10 cellular contexts compared by ENCODE assay signal in the genomic region with DNA sequence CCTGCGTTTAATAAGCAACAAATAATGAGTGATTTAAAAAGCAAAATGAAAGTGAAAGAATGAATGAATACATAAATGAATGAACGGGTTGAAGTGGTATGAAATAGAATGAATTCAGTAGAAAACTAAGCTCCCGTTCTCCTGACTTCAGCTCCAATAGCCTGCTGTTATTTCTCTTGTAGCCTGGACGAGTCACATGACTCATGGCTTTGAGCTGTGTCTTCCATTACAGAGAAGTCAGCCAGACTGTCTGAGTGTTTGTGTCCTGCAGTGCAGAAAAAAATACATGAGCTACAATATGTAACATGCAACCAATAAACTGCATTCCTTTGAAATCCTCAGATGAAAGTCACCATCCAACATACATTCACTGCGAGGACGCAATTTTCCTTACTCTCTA. TPM values are rescaled to one million over a fixed set of nuclear protein-coding genes. Genes with fewer than 3 reads are reported as not detected.
DNase-seq lines count a peak whose midpoint lies in the region; ATAC-seq and TF ChIP-seq lines count a peak whose summit lies in the region.
"Had no signal": no experiment of that assay in that cellular context is flagged by ENCODE, and none has a peak within 500 bp of the region (broad histone marks: within the 10 kb centered on the region; RNA-seq: fewer than 3 reads in every experiment).

No MANE protein-coding gene starts in this region.

- 0 out of 2 replicates have a peak overlapping the region, but pooled peaks have one; percentile 17 for H3K4me2 ChIP-seq in KMS-11

- H3K4me3 ChIP-seq in KMS-11 (IDR thresholded peaks at IDR 0.05; ENCODE audit: insufficient read depth, low read depth, low read length) (no peak overlapping the region), mesodermal cell (ENCODE audit: extremely low read depth, insufficient read depth, low read length, poor library complexity, severe bottlenecking) (no peak overlapping the region)

- H3K27me3 Mint-ChIP-seq in activated T-cell treated with anti-CD3 and anti-CD28 coated beads, Interleukin-2, amount 50 U/mL, for 4 hours (ENCODE audit: low read depth), result no peaks in the 10 kb centered on the region
- H3K27me3 Mint-ChIP-seq in activated naive CD8-positive, alpha-beta T cell treated with anti-CD3 and anti-CD28 coated beads for 36 hours, result peaks cover 5% of the 10 kb centered on the region

- no peaks in the 10 kb centered on the region for H3K36me3 Mint-ChIP-seq in activated T-cell treated with anti-CD3 and anti-CD28 coated beads, Interleukin-2, amount 50 U/mL, for 4 hours (ENCODE audit: insufficient read depth)
- H3K36me3 Mint-ChIP-seq in activated naive CD8-positive, alpha-beta T cell treated with anti-CD3 and anti-CD28 coated beads for 36 hours, result no peaks in the 10 kb centered on the region
- H3K36me3 Mint-ChIP-seq: stimulated activated naive B cell treated with anti-CD40 and anti-IgM and Interleukin-4, amounts not matched to agents 10 μg/mL and 1 μg/mL and 100 μg/mL, for 72 hours had no signal

- peak overlapping the region; percentile 34; the same call in 1 of the 2 replicates for H2AFZ ChIP-seq in KMS-11 (ENCODE audit: low read depth)

- in situ Hi-C loops in ACHN (cut with HindIII; ENCODE audit: low pct_ligation_motif_present, low pct_unique_long_range_greater_than_20kb, low sequenced_read_pairs), result no loop called here

- DNase-seq in ACHN, result peak; percentile 61
- DNase-seq in cerebellum (ENCODE audit: low spot score), result peak; percentile 38
- no peak for DNase-seq in activated T-cell treated with anti-CD3 and anti-CD28 coated beads, Interleukin-2, amount 50 U/mL, for 4 hours
- no peak for DNase-seq in activated naive CD8-positive, alpha-beta T cell treated with anti-CD3 and anti-CD28 coated beads for 36 hours
- DNase-seq: occipital lobe; stimulated activated naive B cell treated with anti-CD40 and anti-IgM and Interleukin-4, amounts not matched to agents 10 μg/mL and 1 μg/mL and 100 μg/mL, for 72 hours had no signal

- no peak overlapping the region for H3K4me3 Mint-ChIP-seq in activated T-cell treated with anti-CD3 and anti-CD28 coated beads, Interleukin-2, amount 50 U/mL, for 4 hours
- no peak overlapping the region for H3K4me3 Mint-ChIP-seq in activated naive CD8-positive, alpha-beta T cell treated with anti-CD3 and anti-CD28 coated beads for 36 hours
- H3K4me3 Mint-ChIP-seq: stimulated activated naive B cell treated with anti-CD40 and anti-IgM and Interleukin-4, amounts not matched to agents 10 μg/mL and 1 μg/mL and 100 μg/mL, for 72 hours had no signal

- no peaks in the 10 kb centered on the region for H3K27me3 ChIP-seq in KMS-11 (ENCODE audit: insufficient read depth, low read depth)

- H3K27ac Mint-ChIP-seq in activated naive CD8-positive, alpha-beta T cell treated with anti-CD3 and anti-CD28 coated beads for 36 hours, result no peak overlapping the region
- H3K27ac Mint-ChIP-seq: stimulated activated naive B cell treated with anti-CD40 and anti-IgM and Interleukin-4, amounts not matched to agents 10 μg/mL and 1 μg/mL and 100 μg/mL, for 72 hours had no signal

- no peaks in the 10 kb centered on the region for H4K20me1 ChIP-seq in KMS-11 (ENCODE audit: insufficient read depth)

- no peak for TF ChIP-seq CTCF in KMS-11 (conservative IDR thresholded peaks at IDR 0.05; ENCODE audit: low read depth, low read length)

- H3K4me1 Mint-ChIP-seq in activated T-cell treated with anti-CD3 and anti-CD28 coated beads, Interleukin-2, amount 50 U/mL, for 4 hours (ENCODE audit: low read depth), result no peaks in the 10 kb centered on the region
- H3K4me1 Mint-ChIP-seq in activated naive CD8-positive, alpha-beta T cell treated with anti-CD3 and anti-CD28 coated beads for 36 hours, result no peaks in the 10 kb centered on the region
- H3K4me1 Mint-ChIP-seq: stimulated activated naive B cell treated with anti-CD40 and anti-IgM and Interleukin-4, amounts not matched to agents 10 μg/mL and 1 μg/mL and 100 μg/mL, for 72 hours had no signal

- H3K27ac ChIP-seq in KMS-11, result no peak overlapping the region
- peak overlapping the region; percentile 45 for H3K27ac ChIP-seq in mesodermal cell (ENCODE audit: low read depth, low read length, severe bottlenecking)

- H3K9ac ChIP-seq in KMS-11, result no peak overlapping the region; the same call in 1 of the 2 replicates

- WGBS in mesodermal cell (ENCODE audit: insufficient coverage in 2 of 2), 2 experiments, result 54 to 61% methylated on average over 3 to 4 of the region's 6 CpGs

- no peak for ATAC-seq in activated T-cell treated with anti-CD3 and anti-CD28 coated beads, Interleukin-2, amount 50 U/mL, for 4 hours
- ATAC-seq in HG03565 (IDR thresholded peaks at IDR 0.05; ENCODE audit: unreplicated experiment) (no peak), HG03045 (IDR thresholded peaks at IDR 0.05; ENCODE audit: unreplicated experiment) (no peak)
- ATAC-seq: stimulated activated naive B cell treated with anti-CD40 and anti-IgM and Interleukin-4, amounts not matched to agents 10 μg/mL and 1 μg/mL and 100 μg/mL, for 72 hours had no signal

- H3K79me2 ChIP-seq in KMS-11 (ENCODE audit: insufficient read depth, low read depth), result no peaks in the 10 kb centered on the region

- H3K4me1 ChIP-seq in KMS-11 (ENCODE audit: low read depth, poor library complexity, severe bottlenecking), result peaks cover 4% of the 10 kb centered on the region
- peaks cover 6% of the 10 kb centered on the region for H3K4me1 ChIP-seq in mesodermal cell (ENCODE audit: control insufficient read depth, insufficient read depth, low read length, poor library complexity, severe bottlenecking)

- no peaks in the 10 kb centered on the region for H3K9me3 Mint-ChIP-seq in activated T-cell treated with anti-CD3 and anti-CD28 coated beads, Interleukin-2, amount 50 U/mL, for 4 hours
- no peaks in the 10 kb centered on the region for H3K9me3 Mint-ChIP-seq in activated naive CD8-positive, alpha-beta T cell treated with anti-CD3 and anti-CD28 coated beads for 36 hours
- H3K9me3 Mint-ChIP-seq: stimulated activated naive B cell treated with anti-CD40 and anti-IgM and Interleukin-4, amounts not matched to agents 10 μg/mL and 1 μg/mL and 100 μg/mL, for 72 hours had no signal

- H3K36me3 ChIP-seq in KMS-11 (ENCODE audit: insufficient read depth) (no peaks in the 10 kb centered on the region), mesodermal cell (ENCODE audit: control insufficient read depth, insufficient read depth, low read length) (no peaks in the 10 kb centered on the region)

- no peaks in the 10 kb centered on the region for H3K9me3 ChIP-seq in mesodermal cell (ENCODE audit: control insufficient read depth, low read length)

RNA-seq across cellular contexts. Expression of gene SCG2, which starts 21.2 kb away (rescaled TPM):
- total RNA-seq in cerebellum, result 31.7 TPM
- polyA plus RNA-seq in mesodermal cell (2013, experiment 1 of 2), result 16.5 TPM
- 11.5 TPM for polyA plus RNA-seq in mesodermal cell (2013, experiment 2 of 2)
- not detected for total RNA-seq in activated T-cell treated with anti-CD3 and anti-CD28 coated beads, Interleukin-2, amount 50 U/mL, for 4 hours
- not detected for total RNA-seq in activated naive CD8-positive, alpha-beta T cell treated with anti-CD3 and anti-CD28 coated beads for 36 hours

Comparison
In these comparisons a context has a peak if more than half of its experiments do, and no peak if none do; other contexts are left out.
1. DNase-seq: peak in ACHN (single experiment) and cerebellum (single experiment); none in activated T-cell treated with anti-CD3 and anti-CD28 coated beads, Interleukin-2, amount 50 U/mL, for 4 hours (single experiment) and activated naive CD8-positive, alpha-beta T cell treated with anti-CD3 and anti-CD28 coated beads for 36 hours (single experiment).
2. RNA of gene SCG2, which starts 21.2 kb away (total RNA-seq): 31.7 TPM in cerebellum (single experiment); not detected in activated T-cell treated with anti-CD3 and anti-CD28 coated beads, Interleukin-2, amount 50 U/mL, for 4 hours and not detected in activated naive CD8-positive, alpha-beta T cell treated with anti-CD3 and anti-CD28 coated beads for 36 hours; every median in the first group is over 10 times any median in the second.